Comparison of ENCODE assay signal across 32 cellular contexts in genomic region chr2:211846714-211847113, GRCh38.
"Had no signal": no experiment of that assay in that cellular context is flagged by ENCODE, and none has a peak within 500 bp of the region (broad histone marks: within the 10 kb centered on the region; RNA-seq: fewer than 3 reads in every experiment).

No MANE protein-coding gene starts in this region.

- H3K4me3 Mint-ChIP-seq: dendritic cell treated with granulocyte-macrophage colony-stimulating factor and Interleukin-4, amounts not matched to agents 40 ng/mL and 50 ng/mL, for 4 days; immature natural killer cell; memory B cell; naive B cell; natural killer cell treated with Interleukin-12 subunit alpha and Interleukin-12 subunit beta and Interleukin-15 and Interleukin-18, amount 100 ng/mL, for 72 hours; stimulated activated naive CD8-positive, alpha-beta T cell treated with anti-CD3 and anti-CD28 coated beads, Interleukin-15, amount 100 ng/mL, for 72 hours had no signal

- H3K36me3 ChIP-seq: colonic mucosa, esophagus squamous epithelium, prostate gland, right atrium auricular region, suprapubic skin, transverse colon, upper lobe of right lung, uterus had no signal

- H3K27ac ChIP-seq: colonic mucosa, esophagus squamous epithelium, prostate gland, right atrium auricular region, suprapubic skin, transverse colon, upper lobe of right lung, uterus had no signal

- ATAC-seq: left lobe of liver; mucosa of descending colon; natural killer cell treated with Interleukin-12 subunit alpha and Interleukin-12 subunit beta and Interleukin-15 and Interleukin-18, amount 100 ng/mL, for 72 hours; sciatic nerve; stimulated activated naive CD8-positive, alpha-beta T cell treated with anti-CD3 and anti-CD28 coated beads, Interleukin-15, amount 100 ng/mL, for 72 hours; upper lobe of right lung had no signal

- H3K4me1 ChIP-seq: colonic mucosa, esophagus squamous epithelium, prostate gland, right atrium auricular region, suprapubic skin, transverse colon, upper lobe of right lung, uterus had no signal

- H3K4me3 ChIP-seq: colonic mucosa, esophagus squamous epithelium, lung, mucosa of descending colon, prostate gland, right atrium auricular region, smooth muscle cell, suprapubic skin, transverse colon, upper lobe of right lung, uterus had no signal

- FAIRE-seq: endothelial cell of umbilical vein had no signal

- H3K9me3 Mint-ChIP-seq: dendritic cell treated with granulocyte-macrophage colony-stimulating factor and Interleukin-4, amounts not matched to agents 40 ng/mL and 50 ng/mL, for 4 days; memory B cell; naive B cell; stimulated activated naive CD8-positive, alpha-beta T cell treated with anti-CD3 and anti-CD28 coated beads, Interleukin-15, amount 100 ng/mL, for 72 hours had no signal

- H3K9me3 ChIP-seq: colonic mucosa, esophagus squamous epithelium, mucosa of descending colon, prostate gland, right atrium auricular region, suprapubic skin, transverse colon, upper lobe of right lung, uterus had no signal

- H3K27ac Mint-ChIP-seq: dendritic cell treated with granulocyte-macrophage colony-stimulating factor and Interleukin-4, amounts not matched to agents 40 ng/mL and 50 ng/mL, for 4 days; immature natural killer cell; memory B cell; naive B cell; natural killer cell treated with Interleukin-12 subunit alpha and Interleukin-12 subunit beta and Interleukin-15 and Interleukin-18, amount 100 ng/mL, for 72 hours; stimulated activated naive CD8-positive, alpha-beta T cell treated with anti-CD3 and anti-CD28 coated beads, Interleukin-15, amount 100 ng/mL, for 72 hours had no signal

- H3K27me3 ChIP-seq: colonic mucosa, esophagus squamous epithelium, right atrium auricular region, suprapubic skin, transverse colon, upper lobe of right lung, uterus had no signal

- DNase-seq: colonic mucosa; effector CD8-positive, alpha-beta T cell; esophagus squamous epithelium; foreskin melanocyte; glutamatergic neuron; hypothalamus; immature natural killer cell; islet precursor cell; kidney glomerular epithelial cell; mucosa of descending colon; naive B cell; nucleus accumbens; stimulated activated CD4-positive, alpha-beta T cell treated with anti-CD3 and anti-CD28 coated beads, Interleukin-12 subunit alpha, Interleukin-12 subunit beta, amount 100 ng/mL, for 4 hours; stimulated activated CD4-positive, alpha-beta T cell treated with anti-CD3 and anti-CD28 coated beads, Interleukin-1b, Interleukin-23, amount 100 ng/mL, for 48 hours; stimulated activated CD4-positive, alpha-beta T cell treated with anti-CD3 and anti-CD28 coated beads, Interleukin-4, amount 100 ng/mL, for 1 hour; stimulated activated CD8-positive, alpha-beta memory T cell treated with anti-CD3 and anti-CD28 coated beads, Interleukin-4, amount 100 ng/mL, for 48 hours; stimulated activated naive CD4-positive, alpha-beta T cell; stimulated activated naive CD8-positive, alpha-beta T cell treated with anti-CD3 and anti-CD28 coated beads, Interleukin-15, amount 100 ng/mL, for 72 hours; transverse colon; upper lobe of right lung; uterus had no signal

- H3K4me1 Mint-ChIP-seq: immature natural killer cell; memory B cell; naive B cell; stimulated activated naive CD8-positive, alpha-beta T cell treated with anti-CD3 and anti-CD28 coated beads, Interleukin-15, amount 100 ng/mL, for 72 hours had no signal

- H3K27me3 Mint-ChIP-seq: dendritic cell treated with granulocyte-macrophage colony-stimulating factor and Interleukin-4, amounts not matched to agents 40 ng/mL and 50 ng/mL, for 4 days; memory B cell; naive B cell; natural killer cell treated with Interleukin-12 subunit alpha and Interleukin-12 subunit beta and Interleukin-15 and Interleukin-18, amount 100 ng/mL, for 72 hours; stimulated activated naive CD8-positive, alpha-beta T cell treated with anti-CD3 and anti-CD28 coated beads, Interleukin-15, amount 100 ng/mL, for 72 hours had no signal

- H3K36me3 Mint-ChIP-seq: memory B cell; naive B cell; natural killer cell treated with Interleukin-12 subunit alpha and Interleukin-12 subunit beta and Interleukin-15 and Interleukin-18, amount 100 ng/mL, for 72 hours had no signal
